13 cellular contexts compared by ENCODE assay signal in the genomic region with DNA sequence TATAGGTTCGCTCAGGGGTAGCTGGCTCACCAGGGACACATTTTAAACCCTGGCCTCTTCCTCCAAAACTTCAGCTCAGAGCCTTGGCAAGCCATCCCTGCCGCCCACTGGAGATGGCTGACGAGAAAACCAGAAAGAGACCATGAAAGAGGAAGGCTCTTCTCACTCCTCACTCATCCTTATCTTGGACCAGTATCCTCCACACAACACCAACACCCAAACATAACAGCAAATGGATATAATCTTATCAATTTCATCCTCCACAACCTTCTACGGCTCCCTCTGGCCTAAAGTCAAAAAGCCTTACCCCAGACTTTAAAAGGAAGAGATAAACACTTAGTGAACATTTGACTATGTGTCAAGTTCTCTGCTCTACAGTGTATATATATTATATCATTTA. TPM values are rescaled to one million over a fixed set of nuclear protein-coding genes. Genes with fewer than 3 reads are reported as not detected.
DNase-seq lines count a peak whose midpoint lies in the region; ATAC-seq, FAIRE-seq and TF ChIP-seq lines count a peak whose summit lies in the region.
"Had no signal": no experiment of that assay in that cellular context is flagged by ENCODE, and none has a peak within 500 bp of the region (broad histone marks: within the 10 kb centered on the region; RNA-seq: fewer than 3 reads in every experiment).

No MANE protein-coding gene starts in this region.

- intact Hi-C loops in HCT116 (cut with micrococcal nuclease): no loop called here
- intact Hi-C loops in K562 (cut with micrococcal nuclease): no loop called here
- intact Hi-C loops in sciatic nerve (cut with DNase I): loop anchor here (5.0 kb wide), 1 partner anchor 83 kb away; no protein-coding TSS in a partner anchor

- no peak for DNase-seq in HCT116 (ENCODE audit: low read depth, low spot score)
- DNase-seq in K562 (ENCODE audit: extremely low read depth in 1 of 4, low spot score in 3 of 4): no peak
- no peak for DNase-seq in suprapubic skin (ENCODE audit: low spot score in 2 of 2)
- DNase-seq in NCI-H446 treated with DMSO at 0.1 percent for 48 hours (lab: John Stamatoyannopoulos, UW): no peak
- DNase-seq in NOMO-1 treated with DMSO at 0.1 percent for 48 hours (lab: John Stamatoyannopoulos, UW; ENCODE audit: unreplicated experiment): no peak
- DNase-seq in sciatic nerve (ENCODE audit: low spot score): no peak
- no peak for DNase-seq in germinal center (ENCODE audit: low spot score)
- DNase-seq: activated CD8-positive, alpha-beta T cell treated with anti-CD3 and anti-CD28 coated beads, Interleukin-2, amount 10 ng/mL, durations not matched to agents 7 days and 5 days; cerebellar nuclear complex; NCI-H2081 treated with DMSO at 0.1 percent for 48 hours; NCI-H526 treated with DMSO at 0.1 percent for 48 hours; stimulated activated naive CD8-positive, alpha-beta T cell treated with anti-CD3 and anti-CD28 coated beads, Interleukin-15, Interleukin-2, amounts not matched to agents 100 U/mL and 50 U/mL, for 24 hours had no signal

- peaks cover 3% of the 10 kb centered on the region for H3K9me1 ChIP-seq in K562 (ENCODE audit: control insufficient read depth, insufficient read depth, low read length)

- BruUV-seq in HCT116 (replicated peaks; lab: Mats Ljungman, UMichigan) (no TSS peak), K562 (replicated peaks; lab: Mats Ljungman, UMichigan) (no TSS peak)

- POLR2A ChIA-PET in HCT116 (lab: Charles Lee): interaction anchor here (1.3 kb wide), 1 partner anchor 10 kb away, joined by 4 read pairs; no protein-coding TSS in a partner anchor
- POLR2A ChIA-PET in K562 (lab: Yijun Ruan, JAX): interaction anchor here (0.6 to 2.5 kb wide), 3 partner anchors 10 to 43 kb away, joined by 3 to 18 read pairs (median 8); no protein-coding TSS in a partner anchor

- H3K9ac ChIP-seq in HCT116 (ENCODE audit: low read length) (peak overlapping the region; percentile 50; the same call in 1 of the 2 replicates), K562 (ENCODE audit: insufficient read depth in 1 of 2, low read depth in 2 of 2, low read length in 2 of 2) (peak overlapping the region in 1 of 2 experiments; percentile 86; a peak in 1 of 4 replicates)

- H3K27ac ChIP-seq in HCT116 (ENCODE audit: low read depth, low read length) (peak overlapping the region; percentile 87), K562 (ENCODE audit: extremely low read depth, low read depth, low read length) (no peak overlapping the region), mesodermal cell (ENCODE audit: low read depth, low read length, severe bottlenecking) (peak overlapping the region; percentile 16), suprapubic skin (peak overlapping the region; percentile 83)

- whole genome bisulfite sequencing in K562 (ENCODE audit: insufficient coverage, low coverage, missing lambda C conversion rate): 15% methylated on average over 4 of the region's 4 CpGs
- WGBS in mesodermal cell (ENCODE audit: insufficient coverage in 2 of 2), 2 experiments: 86 to 95% methylated on average over 3 of the region's 4 CpGs
- 57% methylated on average over 4 of the region's 4 CpGs for WGBS in suprapubic skin

- H2AFZ ChIP-seq in HCT116 (ENCODE audit: low read depth, low read length, poor library complexity, severe bottlenecking) (no peak overlapping the region), K562 (ENCODE audit: low read depth, low read length) (no peak overlapping the region)

- RAD21 ChIA-PET in HCT116 (lab: Charles Lee; ENCODE audit: low non-redundant PET in 1 of 2, low total read pairs in 2 of 2, uncharacterized antibody in 2 of 2, unreplicated experiment in 2 of 2): no interaction called here

- H3K36me3 ChIP-seq in HCT116 (ENCODE audit: control insufficient read depth in 1 of 2, insufficient read depth in 2 of 2, low read length in 2 of 2): no peaks in the 10 kb centered on the region
- H3K36me3 ChIP-seq in K562 (ENCODE audit: control insufficient read depth, insufficient read depth, low read length): peaks cover 5% of the 10 kb centered on the region; the same call in 1 of the 3 replicates
- peaks cover 14% of the 10 kb centered on the region for H3K36me3 ChIP-seq in mesodermal cell (ENCODE audit: control insufficient read depth, insufficient read depth, low read length)
- H3K36me3 ChIP-seq in suprapubic skin: no peaks in the 10 kb centered on the region

- no peak for TF ChIP-seq RAD21 in HCT116 (IDR thresholded peaks at IDR 0.05; ENCODE audit: low read depth)
- peak in 1 of 2 experiments; percentile 1; a peak in 1 of 4 replicates for TF ChIP-seq RAD21 in K562 (CRISPR knock-in tag; conservative IDR thresholded peaks at IDR 0.05 in 1 of 2, IDR thresholded peaks at IDR 0.05 in 1 of 2)

- H3K4me2 ChIP-seq in HCT116 (ENCODE audit: low read length): peak overlapping the region; percentile 80
- H3K4me2 ChIP-seq in K562 (ENCODE audit: insufficient read depth, low read length): peak overlapping the region; percentile 39; the same call in 1 of the 2 replicates

- no peaks in the 10 kb centered on the region for H3K9me2 ChIP-seq in HCT116 (ENCODE audit: insufficient read depth)

- ATAC-seq in HCT116 (no peak), K562 (peak; percentile 35), sciatic nerve (no peak)
- ATAC-seq: activated CD8-positive, alpha-beta T cell treated with anti-CD3 and anti-CD28 coated beads, Interleukin-2, amount 10 ng/mL, durations not matched to agents 7 days and 5 days; stimulated activated naive CD8-positive, alpha-beta T cell treated with anti-CD3 and anti-CD28 coated beads, Interleukin-15, Interleukin-2, amounts not matched to agents 100 U/mL and 50 U/mL, for 24 hours had no signal

- H3K4me3 ChIP-seq in HCT116 (replicated peaks in 1 of 2; ENCODE audit: low read depth in 1 of 2, low read length in 2 of 2): peak overlapping the region in 1 of 2 experiments; percentile 43; a peak in 2 of 4 replicates
- no peak overlapping the region for H3K4me3 ChIP-seq in K562
- no peak overlapping the region for H3K4me3 ChIP-seq in mesodermal cell (ENCODE audit: extremely low read depth, insufficient read depth, low read length, poor library complexity, severe bottlenecking)
- H3K4me3 ChIP-seq in suprapubic skin: no peak overlapping the region

- H3K79me2 ChIP-seq in HCT116 (ENCODE audit: insufficient read depth, low read length) (peaks cover 50% of the 10 kb centered on the region), K562 (ENCODE audit: control insufficient read depth, insufficient read depth, low read length) (peaks cover 35% of the 10 kb centered on the region)

- H3K4me1 ChIP-seq in HCT116 (ENCODE audit: control insufficient read depth in 1 of 2, insufficient read depth in 2 of 2, low read length in 2 of 2) (peaks cover 32 to 35% of the 10 kb centered on the region in 2 experiments), K562 (replicated peaks in 1 of 2; ENCODE audit: control insufficient read depth in 2 of 2, insufficient read depth in 2 of 2, low read length in 2 of 2) (peaks cover 17 to 34% of the 10 kb centered on the region in 2 experiments), mesodermal cell (ENCODE audit: control insufficient read depth, insufficient read depth, low read length, poor library complexity, severe bottlenecking) (peaks cover 22% of the 10 kb centered on the region), suprapubic skin (peaks cover 70% of the 10 kb centered on the region)

- TF ChIP-seq CTCF in HCT116 (IDR thresholded peaks at IDR 0.05 in 2 of 3, conservative IDR thresholded peaks at IDR 0.05 in 1 of 3; ENCODE audit: borderline replicate concordance in 1 of 3, insufficient read depth in 1 of 3, low read depth in 2 of 3, low read length in 2 of 3) (no peak), K562 (IDR thresholded peaks at IDR 0.05 in 2 of 3, conservative IDR thresholded peaks at IDR 0.05 in 1 of 3; ENCODE audit: insufficient read depth in 2 of 3, low read depth in 1 of 3, low read length in 3 of 3) (no peak), suprapubic skin (IDR thresholded peaks at IDR 0.05) (no peak)

- CTCF ChIA-PET in HCT116 (lab: Charles Lee) (interaction anchor here (4.5 kb wide), 1 partner anchor 10 kb away, joined by 25 read pairs; no protein-coding TSS in a partner anchor), K562 (lab: Yijun Ruan, JAX; ENCODE audit: low intra/inter-chr PET ratio) (no interaction called here)

- in situ Hi-C loops in K562 (cut with MboI): no loop called here

- H3K27me3 ChIP-seq in HCT116 (ENCODE audit: insufficient read depth, low read length) (no peaks in the 10 kb centered on the region), K562 (ENCODE audit: control insufficient read depth in 2 of 2, insufficient read depth in 2 of 2, low read length in 2 of 2) (no peaks in the 10 kb centered on the region), suprapubic skin (no peaks in the 10 kb centered on the region)

- TF ChIP-seq EP300 in K562 (IDR thresholded peaks at IDR 0.05; ENCODE audit: low read length): no peak
- no peak for TF ChIP-seq EP300 in suprapubic skin (IDR thresholded peaks at IDR 0.05)

- H4K20me1 ChIP-seq in HCT116 (ENCODE audit: insufficient read depth) (no peaks in the 10 kb centered on the region), K562 (replicated peaks; ENCODE audit: control insufficient read depth, insufficient read depth, low read length) (peaks cover 9% of the 10 kb centered on the region)

- TF ChIP-seq POLR2A in HCT116 (IDR thresholded peaks at IDR 0.05; ENCODE audit: borderline replicate concordance, extremely low read depth, insufficient read depth, insufficient read length) (no peak), K562 (conservative IDR thresholded peaks at IDR 0.05) (no peak), suprapubic skin (IDR thresholded peaks at IDR 0.05) (no peak)

- no peaks in the 10 kb centered on the region for H3K9me3 ChIP-seq in HCT116 (ENCODE audit: control insufficient read depth in 1 of 2, insufficient read depth in 1 of 2, low read depth in 1 of 2, low read length in 2 of 2)
- no peaks in the 10 kb centered on the region for H3K9me3 ChIP-seq in K562 (replicated peaks; ENCODE audit: control insufficient read depth, insufficient read depth, low read depth, low read length)
- no peaks in the 10 kb centered on the region for H3K9me3 ChIP-seq in mesodermal cell (ENCODE audit: control insufficient read depth, low read length)
- no peaks in the 10 kb centered on the region for H3K9me3 ChIP-seq in suprapubic skin

- no peak for FAIRE-seq in K562 (lab: Jason Lieb, UNC)

RNA-seq across cellular contexts. Expression of a gene that starts 26.9 kb away (rescaled TPM):
- total RNA-seq in HCT116 (2021; ENCODE audit: unreplicated experiment) (44.8 TPM), K562 (2014; rRNA removed) (10.1 and 13.6 TPM in 2 replicates), K562 (2014; rRNA removed; fragmentation: Illumina TruSeq; extraction: Trizol) (9.2 and 9.6 TPM in 2 replicates), K562 (2015; rRNA removed; fragmentation: Illumina TruSeq; extraction: Trizol) (11.0 and 11.2 TPM in 2 replicates), K562 (2021) (24.0 and 26.8 TPM in 2 replicates), suprapubic skin (100 to 1,000 TPM; 117 to 196 (median 147) TPM), sciatic nerve (31.3 TPM)
- polyA plus RNA-seq in HCT116 (2012): 39.1 and 44.3 TPM in 2 replicates
- 91.9 and 204 TPM in 2 replicates for total RNA-seq in K562 (2011; cell fraction: chromatin; rRNA removed; ENCODE audit: low replicate concordance)
- total RNA-seq in K562 (2011; cell fraction: nucleolus; rRNA removed): 90.6 and 92.5 TPM in 2 replicates
- 67.2 and 68.6 TPM in 2 replicates for total RNA-seq in K562 (2011; cell fraction: nucleoplasm; rRNA removed)
- polyA plus RNA-seq in K562 (2011; rRNA removed) (8.8 and 11.9 TPM in 2 replicates), K562 (2014; fragmentation: Illumina TruSeq; extraction: Trizol) (17.9 and 18.8 TPM in 2 replicates), K562 (2014; fragmentation: Nextera tagmentation; extraction: Ambion mirVana) (1 to 10 TPM; 1.4 to 1.5 TPM), K562 (2014; rRNA removed) (17.2 and 17.3 TPM in 2 replicates)
- 8.1 and 10.6 TPM in 2 replicates for polyA plus RNA-seq in K562 (2011; cell fraction: cytosol; rRNA removed)
- polyA plus RNA-seq in K562 (2011; cell fraction: nucleus; rRNA removed): 72.9 and 124 TPM in 2 replicates
- polyA plus RNA-seq in K562 (2012): 16.0 and 23.5 TPM in 2 replicates
- polyA minus RNA-seq in K562 (2011; rRNA and poly(A)+ RNA removed): 11.9 and 15.3 TPM in 2 replicates
- polyA minus RNA-seq in K562 (2011; cell fraction: cytosol; rRNA and poly(A)+ RNA removed): 7.3 and 10.1 TPM in 2 replicates
- polyA minus RNA-seq in K562 (2011; cell fraction: nucleus; rRNA and poly(A)+ RNA removed): 27.9 and 33.8 TPM in 2 replicates
- 56.2 TPM for polyA plus RNA-seq in mesodermal cell (2013, experiment 1 of 2)
- polyA plus RNA-seq in mesodermal cell (2013, experiment 2 of 2): 52.8 TPM
